ENCODE assay signal across 8 cellular contexts in genomic region chrX:37926700-37927099, GRCh38.
DNase-seq lines count a peak whose midpoint lies in the region; ATAC-seq, FAIRE-seq and TF ChIP-seq lines count a peak whose summit lies in the region.

No MANE protein-coding gene starts in this region.

- intact Hi-C loops in mucosa of descending colon (cut with DNase I, micrococcal nuclease) (loop anchor here (5.0 to 10.0 kb wide), 2 partner anchors 238 to 241 kb away; no protein-coding TSS in a partner anchor), posterior vena cava (cut with DNase I) (no loop called here)

- no peaks in the 10 kb centered on the region for H3K4me1 ChIP-seq in mucosa of descending colon (ENCODE audit: low read depth)

- ATAC-seq in GM19328 (IDR thresholded peaks at IDR 0.05; ENCODE audit: unreplicated experiment) (peak; percentile 73), mucosa of descending colon (peak; percentile 72), HG03342 (IDR thresholded peaks at IDR 0.05; ENCODE audit: unreplicated experiment) (no peak)

- no peaks in the 10 kb centered on the region for H3K36me3 ChIP-seq in mucosa of descending colon (ENCODE audit: low read depth)

- peak; percentile 90 for FAIRE-seq in colon (lab: Jason Lieb, UNC)

- H3K9me3 ChIP-seq in mucosa of descending colon: no peaks in the 10 kb centered on the region

- H3K4me3 ChIP-seq in mucosa of descending colon: no peak overlapping the region

- TF ChIP-seq CTCF in mucosa of descending colon (IDR thresholded peaks at IDR 0.05): no peak

- DNase-seq in AML-193 (lab: John Stamatoyannopoulos, UW): peak; percentile 0 to 18
- DNase-seq in NCI-H446 (lab: John Stamatoyannopoulos, UW): peak; percentile 9 to 50
- DNase-seq in mucosa of descending colon: peak in 1 of 3 donors; percentile 8
- DNase-seq in hypothalamus (lab: John Stamatoyannopoulos, UW): no peak
- no peak for DNase-seq in posterior vena cava (ENCODE audit: low spot score)

Comparison
In these comparisons a context has a peak if more than half of its experiments do, and no peak if none do; other contexts are left out.
1. DNase-seq: peak in AML-193 (2 of 2) and NCI-H446 (2 of 2); none in hypothalamus (0 of 51) and posterior vena cava (single experiment).
2. intact Hi-C loops: an anchor here in mucosa of descending colon (5.0 to 10.0 kb wide); none called in posterior vena cava.